ENCODE assay signal across 31 cellular contexts in genomic region chr1:228313536-228314277, GRCh38.
DNase-seq lines count a peak whose midpoint lies in the region; ATAC-seq and TF ChIP-seq lines count a peak whose summit lies in the region.
"Had no signal": no experiment of that assay in that cellular context is flagged by ENCODE, and none has a peak within 500 bp of the region (broad histone marks: within the 10 kb centered on the region; RNA-seq: fewer than 3 reads in every experiment).

No MANE protein-coding gene starts in this region.

- no peak for TF ChIP-seq EP300 in suprapubic skin (IDR thresholded peaks at IDR 0.05)

- no peak overlapping the region for H2BK15ac ChIP-seq in neuronal stem cell (ENCODE audit: low read length)

- peak; percentile 20 for DNase-seq in activated naive CD4-positive, alpha-beta T cell treated with anti-CD3 and anti-CD28 coated beads, Interleukin-2, amount 10 ng/mL, durations not matched to agents 7 days and 5 days
- DNase-seq in activated naive CD4-positive, alpha-beta T cell treated with anti-CD3 and anti-CD28 coated beads for 36 hours = no peak
- DNase-seq in endodermal cell (peak; percentile 36), neuronal stem cell (ENCODE audit: low spot score) (no peak), suprapubic skin (ENCODE audit: low spot score in 2 of 2) (peak; percentile 53 to 72), GOT3 (lab: John Stamatoyannopoulos, UW) (no peak)
- DNase-seq: activated CD4-positive, alpha-beta T cell treated with anti-CD3 and anti-CD28 coated beads, Interleukin-2, amount 50 U/mL, for 1 hour; activated naive CD4-positive, alpha-beta T cell treated with Interleukin-2 at 50 U/mL for 16 hours; activated T-cell treated with anti-CD3 and anti-CD28 coated beads, Interleukin-2, amount 50 U/mL, for 72 hours; AML-193; DND-41; GF-D8; HFFc6; hypothalamus; NCI-H1092 treated with DMSO at 0.1 percent for 48 hours; NCI-H187; NCI-H2227 treated with DMSO at 0.1 percent for 48 hours; NCI-H526; OCI-M1; stimulated activated naive B cell treated with anti-CD40 and anti-IgM and Interleukin-4, amounts not matched to agents 10 μg/mL and 1 μg/mL and 100 μg/mL, for 72 hours had no signal

- TF ChIP-seq CTCF in endodermal cell (conservative IDR thresholded peaks at IDR 0.05) = no peak
- no peak for TF ChIP-seq CTCF in suprapubic skin (IDR thresholded peaks at IDR 0.05)

- H3K9me3 ChIP-seq in endodermal cell (ENCODE audit: control insufficient read depth, low read length) (peaks cover 18% of the 10 kb centered on the region), neuronal stem cell (replicated peaks in 1 of 2; ENCODE audit: control insufficient read depth in 2 of 2, insufficient read depth in 1 of 2, low read depth in 1 of 2, low read length in 2 of 2) (peaks cover 10 to 16% of the 10 kb centered on the region in 2 donors), suprapubic skin (no peaks in the 10 kb centered on the region)

- peaks cover 12% of the 10 kb centered on the region for H3K9me3 Mint-ChIP-seq in activated naive CD4-positive, alpha-beta T cell treated with anti-CD3 and anti-CD28 coated beads, Interleukin-2, amount 10 ng/mL, durations not matched to agents 7 days and 5 days
- no peaks in the 10 kb centered on the region for H3K9me3 Mint-ChIP-seq in activated naive CD4-positive, alpha-beta T cell treated with anti-CD3 and anti-CD28 coated beads for 36 hours
- no peaks in the 10 kb centered on the region for H3K9me3 Mint-ChIP-seq in endodermal cell
- H3K9me3 Mint-ChIP-seq: CD4-positive, alpha-beta T cell had no signal

- H2BK5ac ChIP-seq in neuronal stem cell (ENCODE audit: low read length) = no peak overlapping the region

- no peaks in the 10 kb centered on the region for H3K27me3 Mint-ChIP-seq in activated naive CD4-positive, alpha-beta T cell treated with anti-CD3 and anti-CD28 coated beads, Interleukin-2, amount 10 ng/mL, durations not matched to agents 7 days and 5 days
- H3K27me3 Mint-ChIP-seq in activated naive CD4-positive, alpha-beta T cell treated with anti-CD3 and anti-CD28 coated beads for 36 hours (ENCODE audit: low read depth) = no peaks in the 10 kb centered on the region
- no peaks in the 10 kb centered on the region for H3K27me3 Mint-ChIP-seq in endodermal cell (ENCODE audit: insufficient read depth)
- H3K27me3 Mint-ChIP-seq: CD4-positive, alpha-beta T cell; stimulated activated naive B cell treated with anti-CD40 and anti-IgM and Interleukin-4, amounts not matched to agents 10 μg/mL and 1 μg/mL and 100 μg/mL, for 72 hours had no signal

- no peak overlapping the region for H2BK12ac ChIP-seq in neuronal stem cell (ENCODE audit: low read length)

- no peak overlapping the region for H3K4me3 Mint-ChIP-seq in activated naive CD4-positive, alpha-beta T cell treated with anti-CD3 and anti-CD28 coated beads, Interleukin-2, amount 10 ng/mL, durations not matched to agents 7 days and 5 days
- H3K4me3 Mint-ChIP-seq in activated naive CD4-positive, alpha-beta T cell treated with anti-CD3 and anti-CD28 coated beads for 36 hours = no peak overlapping the region
- no peak overlapping the region for H3K4me3 Mint-ChIP-seq in endodermal cell
- H3K4me3 Mint-ChIP-seq: activated T-cell treated with anti-CD3 and anti-CD28 coated beads, Interleukin-2, amount 50 U/mL, for 72 hours; CD4-positive, alpha-beta T cell; HFFc6; stimulated activated naive B cell treated with anti-CD40 and anti-IgM and Interleukin-4, amounts not matched to agents 10 μg/mL and 1 μg/mL and 100 μg/mL, for 72 hours; WTC11 had no signal

- no peak overlapping the region for H2AFZ ChIP-seq in neuronal stem cell (ENCODE audit: low read length)

- peaks cover 1% of the 10 kb centered on the region for H3K79me1 ChIP-seq in neuronal stem cell (ENCODE audit: low read depth, low read length)

- H3K27me3 ChIP-seq in endodermal cell (ENCODE audit: control insufficient read depth, insufficient read depth, low read length, poor library complexity, severe bottlenecking) = no peaks in the 10 kb centered on the region
- H3K27me3 ChIP-seq in neuronal stem cell (ENCODE audit: control insufficient read depth in 3 of 3, insufficient read depth in 3 of 3, low read depth in 1 of 3, low read length in 3 of 3) = no peaks in the 10 kb centered on the region
- no peaks in the 10 kb centered on the region for H3K27me3 ChIP-seq in suprapubic skin
- H3K27me3 ChIP-seq: breast epithelium, neutrophil had no signal

- no peak overlapping the region for H2BK120ac ChIP-seq in neuronal stem cell (ENCODE audit: low read depth, low read length)

- H3K18ac ChIP-seq in neuronal stem cell (ENCODE audit: low read length) = no peak overlapping the region

- no peak overlapping the region for H3K14ac ChIP-seq in neuronal stem cell (ENCODE audit: low read length)

- H3K4ac ChIP-seq in neuronal stem cell (ENCODE audit: low read length) = no peak overlapping the region

- no peaks in the 10 kb centered on the region for H3K36me3 Mint-ChIP-seq in activated naive CD4-positive, alpha-beta T cell treated with anti-CD3 and anti-CD28 coated beads, Interleukin-2, amount 10 ng/mL, durations not matched to agents 7 days and 5 days
- peaks cover 8% of the 10 kb centered on the region for H3K36me3 Mint-ChIP-seq in activated naive CD4-positive, alpha-beta T cell treated with anti-CD3 and anti-CD28 coated beads for 36 hours (ENCODE audit: low read depth)
- peaks cover 12% of the 10 kb centered on the region for H3K36me3 Mint-ChIP-seq in endodermal cell (ENCODE audit: low read depth)
- H3K36me3 Mint-ChIP-seq: stimulated activated naive B cell treated with anti-CD40 and anti-IgM and Interleukin-4, amounts not matched to agents 10 μg/mL and 1 μg/mL and 100 μg/mL, for 72 hours had no signal

- intact Hi-C loops in activated naive CD4-positive, alpha-beta T cell treated with anti-CD3 and anti-CD28 coated beads for 36 hours (cut with micrococcal nuclease) = no loop called here

- 94 to 96% methylated on average over 15 to 25 of the region's 25 CpGs for WGBS in endodermal cell (ENCODE audit: insufficient coverage in 1 of 2, insufficient read length in 1 of 2), 2 experiments
- no CpG with 5 or more reads among the region's 25 CpGs for WGBS in neuronal stem cell (ENCODE audit: extremely low coverage in 2 of 2, insufficient read length in 2 of 2, insufficient replicate concordance in 1 of 2), 2 donors
- 95% methylated on average over 9 of the region's 25 CpGs for WGBS in suprapubic skin

- H3K27ac ChIP-seq in endodermal cell (ENCODE audit: low read depth, low read length) (no peak overlapping the region), neuronal stem cell (replicated peaks; ENCODE audit: low read length) (no peak overlapping the region), suprapubic skin (no peak overlapping the region)
- H3K27ac ChIP-seq: breast epithelium, neutrophil, RWPE1, SK-N-MC, skin epidermis had no signal

- no peak overlapping the region for H3K27ac Mint-ChIP-seq in activated naive CD4-positive, alpha-beta T cell treated with anti-CD3 and anti-CD28 coated beads, Interleukin-2, amount 10 ng/mL, durations not matched to agents 7 days and 5 days
- H3K27ac Mint-ChIP-seq in activated naive CD4-positive, alpha-beta T cell treated with anti-CD3 and anti-CD28 coated beads for 36 hours = no peak overlapping the region
- H3K27ac Mint-ChIP-seq in endodermal cell = no peak overlapping the region
- H3K27ac Mint-ChIP-seq: activated T-cell treated with anti-CD3 and anti-CD28 coated beads, Interleukin-2, amount 50 U/mL, for 72 hours; CD4-positive, alpha-beta T cell; HFFc6; stimulated activated naive B cell treated with anti-CD40 and anti-IgM and Interleukin-4, amounts not matched to agents 10 μg/mL and 1 μg/mL and 100 μg/mL, for 72 hours; WTC11 had no signal

- ATAC-seq in HG02642 (IDR thresholded peaks at IDR 0.05; ENCODE audit: poor library complexity, unreplicated experiment) = no peak
- ATAC-seq in HG02588 (IDR thresholded peaks at IDR 0.05; ENCODE audit: unreplicated experiment) = no peak
- ATAC-seq: activated T-cell treated with anti-CD3 and anti-CD28 coated beads, Interleukin-2, amount 50 U/mL, for 72 hours; K562; left colon; stimulated activated naive B cell treated with anti-CD40 and anti-IgM and Interleukin-4, amounts not matched to agents 10 μg/mL and 1 μg/mL and 100 μg/mL, for 72 hours; WTC11 had no signal

- H3K36me3 ChIP-seq in endodermal cell (ENCODE audit: control insufficient read depth, insufficient read depth, low read length) (no peaks in the 10 kb centered on the region), neuronal stem cell (replicated peaks in 1 of 2; ENCODE audit: control insufficient read depth in 2 of 2, insufficient read depth in 2 of 2, low read length in 2 of 2) (peaks cover 0 to 13% of the 10 kb centered on the region in 2 donors), suprapubic skin (peaks cover 9% of the 10 kb centered on the region)
- H3K36me3 ChIP-seq: breast epithelium, neutrophil had no signal

- H4K8ac ChIP-seq in neuronal stem cell (ENCODE audit: low read depth, low read length) = no peak overlapping the region

- no peak overlapping the region for H2AK5ac ChIP-seq in neuronal stem cell (ENCODE audit: low read depth, low read length)

- no peak for TF ChIP-seq POLR2A in suprapubic skin (IDR thresholded peaks at IDR 0.05)

- no peak overlapping the region for H3K4me2 ChIP-seq in neuronal stem cell (ENCODE audit: insufficient read depth, low read length, poor library complexity, severe bottlenecking)

- H3K23ac ChIP-seq in neuronal stem cell (ENCODE audit: low read depth, low read length, poor library complexity) = no peak overlapping the region

- H3K4me1 Mint-ChIP-seq in activated naive CD4-positive, alpha-beta T cell treated with anti-CD3 and anti-CD28 coated beads, Interleukin-2, amount 10 ng/mL, durations not matched to agents 7 days and 5 days = no peaks in the 10 kb centered on the region
- H3K4me1 Mint-ChIP-seq in activated naive CD4-positive, alpha-beta T cell treated with anti-CD3 and anti-CD28 coated beads for 36 hours (ENCODE audit: low read depth) = no peaks in the 10 kb centered on the region
- H3K4me1 Mint-ChIP-seq in endodermal cell = no peaks in the 10 kb centered on the region
- H3K4me1 Mint-ChIP-seq: stimulated activated naive B cell treated with anti-CD40 and anti-IgM and Interleukin-4, amounts not matched to agents 10 μg/mL and 1 μg/mL and 100 μg/mL, for 72 hours; WTC11 had no signal

- no peak overlapping the region for H4K91ac ChIP-seq in neuronal stem cell (ENCODE audit: low read depth, low read length, poor library complexity)

- CTCF ChIA-PET in activated naive CD4-positive, alpha-beta T cell treated with anti-CD3 and anti-CD28 coated beads, Interleukin-2, amount 10 ng/mL, durations not matched to agents 7 days and 5 days (lab: Charles Lee) = no interaction called here
- CTCF ChIA-PET in activated naive CD4-positive, alpha-beta T cell treated with anti-CD3 and anti-CD28 coated beads for 36 hours (lab: Charles Lee) = no interaction called here

- no peaks in the 10 kb centered on the region for H3K4me1 ChIP-seq in endodermal cell (ENCODE audit: control insufficient read depth, insufficient read depth, low read length)
- H3K4me1 ChIP-seq in neuronal stem cell (ENCODE audit: control insufficient read depth in 2 of 2, insufficient read depth in 1 of 2, low read depth in 1 of 2, low read length in 2 of 2) = no peaks in the 10 kb centered on the region
- no peaks in the 10 kb centered on the region for H3K4me1 ChIP-seq in suprapubic skin
- H3K4me1 ChIP-seq: breast epithelium had no signal

- H3K9ac ChIP-seq in endodermal cell (ENCODE audit: extremely low read depth, low read length, poor library complexity, severe bottlenecking) (no peak overlapping the region), neuronal stem cell (ENCODE audit: low read depth, low read length, poor library complexity) (peak overlapping the region; percentile 54)

- no peak overlapping the region for H3K4me3 ChIP-seq in endodermal cell (ENCODE audit: low read length)
- peak overlapping the region in 1 of 2 donors; percentile 23 for H3K4me3 ChIP-seq in neuronal stem cell (ENCODE audit: low read length in 2 of 2)
- no peak overlapping the region for H3K4me3 ChIP-seq in suprapubic skin
- H3K4me3 ChIP-seq: breast epithelium, K562, SK-N-MC, skin epidermis had no signal

Comparison
In these comparisons a context has a peak if more than half of its experiments do, and no peak if none do; other contexts are left out.
1. DNase-seq: peak in activated naive CD4-positive, alpha-beta T cell treated with anti-CD3 and anti-CD28 coated beads, Interleukin-2, amount 10 ng/mL, durations not matched to agents 7 days and 5 days (single experiment), endodermal cell (single experiment) and suprapubic skin (2 of 2); none in activated naive CD4-positive, alpha-beta T cell treated with anti-CD3 and anti-CD28 coated beads for 36 hours (single experiment), neuronal stem cell (single experiment) and GOT3 (single experiment).